9 cellular contexts compared by ENCODE assay signal in genomic region chr22:38467904-38468760, GRCh38. TPM values are rescaled to one million over a fixed set of nuclear protein-coding genes. Genes with fewer than 3 reads are reported as not detected.
A peak's percentile ranks its signal among the peaks of the same experiment; 100 is the strongest.
DNase-seq lines count a peak whose midpoint lies in the region; ATAC-seq and TF ChIP-seq lines count a peak whose summit lies in the region.
"Had no signal": no experiment of that assay in that cellular context is flagged by ENCODE, and none has a peak within 500 bp of the region (broad histone marks: within the 10 kb centered on the region; RNA-seq: fewer than 3 reads in every experiment).

Gene KDELR3 (plus strand): TSS chr22:38468096. CDS start chr22:38468234, 138 bp downstream.

- peak within 1 kb of the TSS; percentile 96 for H3K9ac ChIP-seq in IMR-90 (ENCODE audit: low read depth, low read length)
- peak within 1 kb of the TSS; percentile 27 for H3K9ac ChIP-seq in muscle layer of colon (ENCODE audit: low read length)

- H2AK9ac ChIP-seq in IMR-90 (replicated peaks; ENCODE audit: low read depth, low read length, poor library complexity), result peak within 1 kb of the TSS; percentile 100

- peak within 1 kb of the TSS; percentile 93 for H3K18ac ChIP-seq in IMR-90 (ENCODE audit: low read depth, low read length)

- H2BK5ac ChIP-seq in IMR-90 (ENCODE audit: low read depth, low read length, poor library complexity, severe bottlenecking), result peak within 1 kb of the TSS; percentile 90

- in situ Hi-C loops in IMR-90 (cut with MboI; ENCODE audit: low sequenced_read_pairs), result no loop called here

- H3K4me3 Mint-ChIP-seq in stimulated activated naive CD8-positive, alpha-beta T cell treated with anti-CD3 and anti-CD28 coated beads, Interleukin-15, Interleukin-2, amounts not matched to agents 100 ng/mL and 50 ng/mL, for 24 hours, result peak within 1 kb of the TSS; percentile 70

- H4K91ac ChIP-seq in IMR-90 (ENCODE audit: insufficient read depth, low read depth, low read length), result peak within 1 kb of the TSS; percentile 97

- H2AK5ac ChIP-seq in IMR-90 (ENCODE audit: low read depth, low read length), result peak within 1 kb of the TSS; percentile 99

- H3K4me1 ChIP-seq in IMR-90 (ENCODE audit: control insufficient read depth, insufficient read depth, low read length) (peaks cover 13% of the 10 kb centered on the region), muscle layer of colon (ENCODE audit: insufficient read depth, low read length) (peaks cover 12% of the 10 kb centered on the region)

- peak within 1 kb of the TSS; percentile 96 for H4K5ac ChIP-seq in IMR-90 (ENCODE audit: low read depth, low read length)

- H3K4me1 Mint-ChIP-seq in stimulated activated naive CD8-positive, alpha-beta T cell treated with anti-CD3 and anti-CD28 coated beads, Interleukin-15, Interleukin-2, amounts not matched to agents 100 ng/mL and 50 ng/mL, for 24 hours (ENCODE audit: low read depth), result peaks cover 8% of the 10 kb centered on the region

- no TSS peak for BruUV-seq in IMR-90 (replicated peaks; lab: Mats Ljungman, UMichigan)

- peak; percentile 92 for DNase-seq in COLO829 (ENCODE audit: low spot score)
- peak; percentile 71 for DNase-seq in IMR-90
- DNase-seq in activated CD8-positive, alpha-beta memory T cell treated with anti-CD3 and anti-CD28 coated beads for 24 hours, result peak; percentile 82
- DNase-seq in epithelial cell of proximal tubule (ENCODE audit: low read depth), result no peak

- H3K9me3 ChIP-seq in IMR-90 (ENCODE audit: control insufficient read depth, insufficient read depth, low read length), result no peaks in the 10 kb centered on the region
- H3K9me3 ChIP-seq in muscle layer of colon (ENCODE audit: low read length), result no peaks in the 10 kb centered on the region

- TF ChIP-seq POLR2A in IMR-90 (IDR thresholded peaks at IDR 0.05; ENCODE audit: low read depth, low read length), result peak; percentile 90

- no peak within 1 kb of the TSS for H3K27ac Mint-ChIP-seq in stimulated activated naive CD8-positive, alpha-beta T cell treated with anti-CD3 and anti-CD28 coated beads, Interleukin-15, Interleukin-2, amounts not matched to agents 100 ng/mL and 50 ng/mL, for 24 hours

- dilution Hi-C loops in IMR-90 (cut with HindIII; ENCODE audit: low sequenced_read_pairs, unreplicated experiment), result no loop called here

- intact Hi-C loops in IMR-90 (cut with micrococcal nuclease), result no loop called here

- no peaks in the 10 kb centered on the region; the same call in 1 of the 2 replicates for H4K20me1 ChIP-seq in IMR-90 (ENCODE audit: insufficient read depth, low read length)

- H2BK120ac ChIP-seq in IMR-90 (ENCODE audit: low read depth, low read length), result peak within 1 kb of the TSS; percentile 94

- H4K8ac ChIP-seq in IMR-90 (ENCODE audit: low read depth in 2 of 2, low read length in 2 of 2), result peak within 1 kb of the TSS; percentile 100

- H2BK20ac ChIP-seq in IMR-90 (ENCODE audit: low read depth, low read length), result peak within 1 kb of the TSS; percentile 11

- TF ChIP-seq CTCF in IMR-90 (conservative IDR thresholded peaks at IDR 0.05; ENCODE audit: low read depth, low read length) (0 out of 2 replicates have a peak, but pooled peaks have one; percentile 3), epithelial cell of proximal tubule (conservative IDR thresholded peaks at IDR 0.05; ENCODE audit: low read depth, low read length) (peak; percentile 17)

- no peaks in the 10 kb centered on the region for H3K9me3 Mint-ChIP-seq in stimulated activated naive CD8-positive, alpha-beta T cell treated with anti-CD3 and anti-CD28 coated beads, Interleukin-15, Interleukin-2, amounts not matched to agents 100 ng/mL and 50 ng/mL, for 24 hours

- peak within 1 kb of the TSS; percentile 99 for H2AFZ ChIP-seq in IMR-90 (replicated peaks; ENCODE audit: low read length, poor library complexity)

- POLR2A ChIA-PET in IMR-90 (lab: Charles Lee; ENCODE audit: unreplicated experiment), result interaction anchor here (0.6 kb wide), 1 partner anchor 10 kb away, joined by 4 read pairs; no protein-coding TSS in a partner anchor

- peak within 1 kb of the TSS; percentile 95 for H3K4me3 ChIP-seq in IMR-90 (ENCODE audit: insufficient read depth, low read depth, low read length)
- H3K4me3 ChIP-seq in epithelial cell of proximal tubule (ENCODE audit: low read depth, low read length), result peak within 1 kb of the TSS; percentile 67
- peak within 1 kb of the TSS; percentile 67 to 84 for H3K4me3 ChIP-seq in muscle layer of colon (ENCODE audit: low read depth in 1 of 2, low read length in 2 of 2)
- H3K4me3 ChIP-seq: SK-N-MC had no signal

- TF ChIP-seq RAD21 in IMR-90 (IDR thresholded peaks at IDR 0.05; ENCODE audit: low read length), result no peak

- H3K27me3 ChIP-seq in IMR-90 (ENCODE audit: control insufficient read depth, insufficient read depth, low read length) (peaks cover 1% of the 10 kb centered on the region), muscle layer of colon (ENCODE audit: control insufficient read depth in 1 of 2, insufficient read depth in 2 of 2, low read length in 2 of 2) (peaks cover 0 to 13% of the 10 kb centered on the region in 2 donors)

- peak within 1 kb of the TSS; percentile 90 for H3K27ac ChIP-seq in IMR-90 (ENCODE audit: insufficient read depth, low read length)
- H3K27ac ChIP-seq in muscle layer of colon (ENCODE audit: low read depth, low read length), result peak within 1 kb of the TSS; percentile 72
- H3K27ac ChIP-seq: SK-N-MC had no signal

- peak within 1 kb of the TSS; percentile 98 for H2BK15ac ChIP-seq in IMR-90 (ENCODE audit: low read depth, low read length)

- peaks cover 14% of the 10 kb centered on the region for H3K9me1 ChIP-seq in IMR-90 (ENCODE audit: insufficient read depth, low read length)

- 1% methylated on average over 32 of the region's 61 CpGs; no CpG with 5 or more reads in 1 of the 2 experiments for WGBS in IMR-90 (ENCODE audit: extremely low coverage in 2 of 2, insufficient read length in 1 of 2), 2 experiments

- CTCF ChIA-PET in IMR-90 (lab: Yijun Ruan, JAX), result interaction anchor here (0.6 kb wide), 1 partner anchor 15 kb away, joined by 3 read pairs; no protein-coding TSS in a partner anchor

- peak within 1 kb of the TSS; percentile 100 for H3K4ac ChIP-seq in IMR-90 (ENCODE audit: low read depth, low read length)

- H3K23ac ChIP-seq in IMR-90 (ENCODE audit: low read depth, low read length), result peak within 1 kb of the TSS; percentile 99

- ATAC-seq in IMR-90 (ENCODE audit: low read depth), result peak; percentile 95
- ATAC-seq in GM21381 (IDR thresholded peaks at IDR 0.05; ENCODE audit: unreplicated experiment), result no peak
- ATAC-seq in GM21528 (IDR thresholded peaks at IDR 0.05; ENCODE audit: low FRiP score, unreplicated experiment), result no peak

- H3K27me3 Mint-ChIP-seq in stimulated activated naive CD8-positive, alpha-beta T cell treated with anti-CD3 and anti-CD28 coated beads, Interleukin-15, Interleukin-2, amounts not matched to agents 100 ng/mL and 50 ng/mL, for 24 hours, result peaks cover 33% of the 10 kb centered on the region

- peak within 1 kb of the TSS; percentile 100 for H3K14ac ChIP-seq in IMR-90 (replicated peaks; ENCODE audit: low read depth, low read length)

- H3K4me2 ChIP-seq in IMR-90 (ENCODE audit: low read depth, low read length), result peak within 1 kb of the TSS; percentile 90

- no peaks in the 10 kb centered on the region for H3K36me3 Mint-ChIP-seq in stimulated activated naive CD8-positive, alpha-beta T cell treated with anti-CD3 and anti-CD28 coated beads, Interleukin-15, Interleukin-2, amounts not matched to agents 100 ng/mL and 50 ng/mL, for 24 hours (ENCODE audit: low read depth)

- H3K36me3 ChIP-seq in IMR-90 (ENCODE audit: control insufficient read depth, insufficient read depth, low read length) (peaks cover 7% of the 10 kb centered on the region; the same call in 1 of the 2 replicates), muscle layer of colon (ENCODE audit: insufficient read depth, low read length) (no peaks in the 10 kb centered on the region)

- peaks cover 0 to 51% of the 10 kb centered on the region in 2 experiments; a peak in 3 of 4 replicates for H3K79me1 ChIP-seq in IMR-90 (ENCODE audit: low read depth in 1 of 2, low read length in 2 of 2)

- peak within 1 kb of the TSS; percentile 89 for H3K56ac ChIP-seq in IMR-90 (ENCODE audit: extremely low read depth, insufficient read depth, low read length)

TF ChIP-seq in IMR-90, 13 proteins besides CTCF, POLR2A, EP300 and RAD21:
- TF ChIP-seq BHLHE40 (IDR thresholded peaks at IDR 0.05; ENCODE audit: low read depth, low read length) (no peak), MAZ (IDR thresholded peaks at IDR 0.05; ENCODE audit: borderline replicate concordance, low read depth, low read length) (peak; percentile 69; the same call in 1 of the 2 replicates), ELK1 (IDR thresholded peaks at IDR 0.05; ENCODE audit: borderline replicate concordance, low read depth, low read length) (no peak), RFX5 (IDR thresholded peaks at IDR 0.05; ENCODE audit: low read depth, low read length) (no peak), FOS (IDR thresholded peaks at IDR 0.05; ENCODE audit: low read depth, low read length) (0 out of 2 replicates have a peak, but pooled peaks have one; percentile 10), NFE2L2 (IDR thresholded peaks at IDR 0.05; ENCODE audit: low read depth, low read length) (no peak), MXI1 (IDR thresholded peaks at IDR 0.05; ENCODE audit: borderline replicate concordance, low read depth, low read length) (0 out of 2 replicates have a peak, but pooled peaks have one; percentile 39)

RNA-seq across cellular contexts. Expression of gene KDELR3, which starts in this region (rescaled TPM):
- total RNA-seq in IMR-90 (2012; rRNA removed), result 192 and 224 TPM in 2 replicates
- 120 and 129 TPM in 2 replicates for polyA plus RNA-seq in IMR-90 (2012; rRNA removed)
- 59.5 and 86.9 TPM in 2 replicates for polyA plus RNA-seq in IMR-90 (2012; cell fraction: cytosol; rRNA removed)
- polyA plus RNA-seq in IMR-90 (2012; cell fraction: nucleus; rRNA removed; ENCODE audit: low replicate concordance), result 17.7 and 49.2 TPM in 2 replicates
- total RNA-seq in epithelial cell of proximal tubule, result 23.4 and 27.1 TPM in 2 replicates
